ENCODE assay signal across 1 cellular context in genomic region chr12:124456133-124456651, GRCh38.
TF ChIP-seq lines count a peak whose summit lies in the region.

No MANE protein-coding gene starts in this region.

TF ChIP-seq in SK-N-SH treated with all-trans-retinoic acid at 6 μM for 48 hours, 23 proteins besides CTCF, POLR2A, EP300 and RAD21 (continued from another document):
- TF ChIP-seq PPARA (CRISPR knock-in tag; IDR thresholded peaks at IDR 0.05; ENCODE audit: borderline replicate concordance) (no peak), ZNF565 (CRISPR knock-in tag; conservative IDR thresholded peaks at IDR 0.05; ENCODE audit: low read depth) (no peak), TOX (CRISPR knock-in tag; IDR thresholded peaks at IDR 0.05; ENCODE audit: borderline replicate concordance) (no peak)
